In genomic region chr5:54988817-54989216, GRCh38 we compare ENCODE assay signal across 20 cellular contexts. TPM values are rescaled to one million over a fixed set of nuclear protein-coding genes. Genes with fewer than 3 reads are reported as not detected.
DNase-seq lines count a peak whose midpoint lies in the region; ATAC-seq and TF ChIP-seq lines count a peak whose summit lies in the region.
"Had no signal": no experiment of that assay in that cellular context is flagged by ENCODE, and none has a peak within 500 bp of the region (broad histone marks: within the 10 kb centered on the region; RNA-seq: fewer than 3 reads in every experiment).

No MANE protein-coding gene starts in this region.

- no peaks in the 10 kb centered on the region for H3K27me3 ChIP-seq in CD4-positive, alpha-beta memory T cell (ENCODE audit: insufficient read depth, low read length)
- H3K27me3 ChIP-seq: SJCRH30 had no signal

- H3K27ac ChIP-seq in CD4-positive, alpha-beta memory T cell (ENCODE audit: low read depth, low read length) = no peak overlapping the region
- H3K27ac ChIP-seq in KOPT-K1 (ENCODE audit: low read depth, low read length, poor library complexity, severe bottlenecking) = peak overlapping the region; percentile 27
- H3K27ac ChIP-seq: 22Rv1, PC-9, SJCRH30 had no signal

- H3K27ac Mint-ChIP-seq in activated CD4-positive, alpha-beta T cell treated with anti-CD3 and anti-CD28 coated beads, Interleukin-2, amount 10 ng/mL, durations not matched to agents 24 days and 14 days = no peak overlapping the region
- peak overlapping the region; percentile 23 to 77 (median 49) for H3K27ac Mint-ChIP-seq in CD4-positive, alpha-beta memory T cell
- H3K27ac Mint-ChIP-seq in effector memory CD8-positive, alpha-beta T cell = peak overlapping the region; percentile 72 to 87

- CTCF ChIA-PET in CD4-positive, alpha-beta memory T cell (lab: Charles Lee; ENCODE audit: partially characterized antibody) = interaction anchor here (0.7 to 1.9 kb wide), 5 partner anchors 33 to 158 kb away, joined by 3 to 8 read pairs (median 3); no protein-coding TSS in a partner anchor

- H3K4me1 Mint-ChIP-seq in activated CD4-positive, alpha-beta T cell treated with anti-CD3 and anti-CD28 coated beads, Interleukin-2, amount 10 ng/mL, durations not matched to agents 24 days and 14 days = peaks cover 50% of the 10 kb centered on the region
- H3K4me1 Mint-ChIP-seq in CD4-positive, alpha-beta memory T cell = peaks cover 35 to 79% (median 52%) of the 10 kb centered on the region in 4 donors
- peaks cover 53 to 59% of the 10 kb centered on the region in 2 donors for H3K4me1 Mint-ChIP-seq in effector memory CD8-positive, alpha-beta T cell (ENCODE audit: low read depth in 2 of 2)

- no peaks in the 10 kb centered on the region for H3K36me3 ChIP-seq in CD4-positive, alpha-beta memory T cell (ENCODE audit: insufficient read depth, low read length)
- H3K36me3 ChIP-seq in KOPT-K1 (ENCODE audit: insufficient read depth, low read length) = no peaks in the 10 kb centered on the region
- no peaks in the 10 kb centered on the region for H3K36me3 ChIP-seq in mucosa of descending colon (ENCODE audit: low read depth)
- H3K36me3 ChIP-seq: BE2C, SJCRH30 had no signal

- DNase-seq in activated CD4-positive, alpha-beta T cell treated with anti-CD3 and anti-CD28 coated beads, Interleukin-2, amount 10 ng/mL, durations not matched to agents 24 days and 14 days = no peak
- no peak for DNase-seq in activated CD4-positive, alpha-beta T cell treated with anti-CD3 and anti-CD28 coated beads, Interleukin-2, amount 50 U/mL, for 4 hours
- DNase-seq in CD4-positive, alpha-beta memory T cell = peak in 4 of 5 donors; percentile 22 to 38 (median 24)
- DNase-seq in effector memory CD8-positive, alpha-beta T cell = no peak
- DNase-seq in mucosa of descending colon = no peak
- no peak for DNase-seq in KBM-7
- DNase-seq: BE2C, DMS153, EL, NCI-H1417, NCI-H2029, NCI-H446 treated with DMSO at 0.1 percent for 48 hours, NCI-H748 treated with DMSO at 0.1 percent for 48 hours, PC-9, SJCRH30 had no signal

- intact Hi-C loops in activated CD4-positive, alpha-beta T cell treated with anti-CD3 and anti-CD28 coated beads, Interleukin-2, amount 10 ng/mL, durations not matched to agents 24 days and 14 days (cut with micrococcal nuclease) = loop anchor here (5.0 to 10.0 kb wide), 2 partner anchors 46 to 123 kb away; no protein-coding TSS in a partner anchor
- intact Hi-C loops in CD4-positive, alpha-beta memory T cell (cut with micrococcal nuclease) = loop anchor here (5.0 kb wide), 1 partner anchor 38 kb away; no protein-coding TSS in a partner anchor
- intact Hi-C loops in mucosa of descending colon (cut with DNase I, micrococcal nuclease) = no loop called here

- no peak for TF ChIP-seq CTCF in mucosa of descending colon (IDR thresholded peaks at IDR 0.05)

- peaks cover 3% of the 10 kb centered on the region for H3K36me3 Mint-ChIP-seq in activated CD4-positive, alpha-beta T cell treated with anti-CD3 and anti-CD28 coated beads, Interleukin-2, amount 10 ng/mL, durations not matched to agents 24 days and 14 days (ENCODE audit: low read depth)
- H3K36me3 Mint-ChIP-seq in CD4-positive, alpha-beta memory T cell = no peaks in the 10 kb centered on the region
- no peaks in the 10 kb centered on the region for H3K36me3 Mint-ChIP-seq in effector memory CD8-positive, alpha-beta T cell (ENCODE audit: insufficient read depth)

- in situ Hi-C loops in KBM-7 (cut with MboI; ENCODE audit: low pct_unique_long_range_greater_than_20kb, low sequenced_read_pairs) = no loop called here

- peak overlapping the region; percentile 16 for H3K4me3 Mint-ChIP-seq in activated CD4-positive, alpha-beta T cell treated with anti-CD3 and anti-CD28 coated beads, Interleukin-2, amount 10 ng/mL, durations not matched to agents 24 days and 14 days
- H3K4me3 Mint-ChIP-seq in CD4-positive, alpha-beta memory T cell = peak overlapping the region in 7 of 8 donors; percentile 10 to 79 (median 61)
- H3K4me3 Mint-ChIP-seq in effector memory CD8-positive, alpha-beta T cell = peak overlapping the region; percentile 47 to 58

- POLR2A ChIA-PET in CD4-positive, alpha-beta memory T cell (lab: Charles Lee; ENCODE audit: partially characterized antibody) = interaction anchor here (0.6 to 3.3 kb wide), 10 partner anchors 10 to 175 kb away, joined by 3 to 11 read pairs (median 4); no protein-coding TSS in a partner anchor

- peaks cover 43% of the 10 kb centered on the region for H3K4me1 ChIP-seq in CD4-positive, alpha-beta memory T cell (ENCODE audit: insufficient read depth, low read length)
- H3K4me1 ChIP-seq in mucosa of descending colon (ENCODE audit: low read depth) = no peaks in the 10 kb centered on the region
- H3K4me1 ChIP-seq: BE2C, SJCRH30 had no signal

- ATAC-seq in effector memory CD8-positive, alpha-beta T cell (replicated peaks) = peak; percentile 72
- no peak for ATAC-seq in mucosa of descending colon
- no peak for ATAC-seq in GM18505 (IDR thresholded peaks at IDR 0.05; ENCODE audit: unreplicated experiment)

- no peak for TF ChIP-seq POLR2A in GM18505 (IDR thresholded peaks at IDR 0.05; ENCODE audit: borderline replicate concordance, extremely low read depth, insufficient read depth, insufficient read length)

- H3K27me3 Mint-ChIP-seq in activated CD4-positive, alpha-beta T cell treated with anti-CD3 and anti-CD28 coated beads, Interleukin-2, amount 10 ng/mL, durations not matched to agents 24 days and 14 days = peaks cover 25% of the 10 kb centered on the region
- H3K27me3 Mint-ChIP-seq in CD4-positive, alpha-beta memory T cell = no peaks in the 10 kb centered on the region
- no peaks in the 10 kb centered on the region for H3K27me3 Mint-ChIP-seq in effector memory CD8-positive, alpha-beta T cell

- H3K9me3 Mint-ChIP-seq in activated CD4-positive, alpha-beta T cell treated with anti-CD3 and anti-CD28 coated beads, Interleukin-2, amount 10 ng/mL, durations not matched to agents 24 days and 14 days = peaks cover 14% of the 10 kb centered on the region
- no peaks in the 10 kb centered on the region for H3K9me3 Mint-ChIP-seq in CD4-positive, alpha-beta memory T cell
- H3K9me3 Mint-ChIP-seq in effector memory CD8-positive, alpha-beta T cell = no peaks in the 10 kb centered on the region

- no peaks in the 10 kb centered on the region for H3K9me3 ChIP-seq in CD4-positive, alpha-beta memory T cell (ENCODE audit: control insufficient read depth in 1 of 2, low read length in 2 of 2)
- H3K9me3 ChIP-seq in KOPT-K1 (ENCODE audit: insufficient read depth, low read length, poor library complexity, severe bottlenecking) (no peaks in the 10 kb centered on the region), mucosa of descending colon (no peaks in the 10 kb centered on the region)
- H3K9me3 ChIP-seq: BE2C, SJCRH30 had no signal

- peak overlapping the region in 1 of 2 donors; percentile 13 for H3K4me3 ChIP-seq in CD4-positive, alpha-beta memory T cell (ENCODE audit: low read length in 2 of 2)
- H3K4me3 ChIP-seq in mucosa of descending colon = no peak overlapping the region
- H3K4me3 ChIP-seq: PC-9, SJCRH30 had no signal

RNA-seq across cellular contexts. Expression of gene ESM1, which starts 3.4 kb away (rescaled TPM):
- not detected in 2 replicates for total RNA-seq in activated CD4-positive, alpha-beta T cell treated with anti-CD3 and anti-CD28 coated beads, Interleukin-2, amount 10 ng/mL, durations not matched to agents 24 days and 14 days
- total RNA-seq in CD4-positive, alpha-beta memory T cell = 1 to 10 TPM in 1 of 2 experiments, under 1 TPM in 1; 0.99 to 1.5 TPM
- 1 to 10 TPM; 1.1 TPM for polyA plus RNA-seq in CD4-positive, alpha-beta memory T cell
- not detected for total RNA-seq in mucosa of descending colon
- total RNA-seq: H4, HT-29, SJCRH30 had no signal

RNA-seq across cellular contexts. Expression of gene GZMK, which starts 35.2 kb away (rescaled TPM):
- total RNA-seq in activated CD4-positive, alpha-beta T cell treated with anti-CD3 and anti-CD28 coated beads, Interleukin-2, amount 10 ng/mL, durations not matched to agents 24 days and 14 days = 0.70 and 0.78 TPM in 2 replicates
- 10 to 100 TPM; 30.0 to 31.3 TPM for total RNA-seq in CD4-positive, alpha-beta memory T cell
- polyA plus RNA-seq in CD4-positive, alpha-beta memory T cell = 100 to 1,000 TPM in 1 of 2 donors, 10 to 100 TPM in 1; 92.8 to 116 TPM
- 1 to 10 TPM in 1 of 3 donors, under 1 TPM in 2; 0.43 to 1.2 (median 0.73) TPM for total RNA-seq in mucosa of descending colon
- total RNA-seq: H4, HT-29, PC-9, SJCRH30 had no signal

Comparison
In these comparisons a context has a peak if more than half of its experiments do, and no peak if none do; other contexts are left out.
1. DNase-seq: peak in CD4-positive, alpha-beta memory T cell (4 of 5); none in activated CD4-positive, alpha-beta T cell treated with anti-CD3 and anti-CD28 coated beads, Interleukin-2, amount 10 ng/mL, durations not matched to agents 24 days and 14 days (single experiment), activated CD4-positive, alpha-beta T cell treated with anti-CD3 and anti-CD28 coated beads, Interleukin-2, amount 50 U/mL, for 4 hours (0 of 2), effector memory CD8-positive, alpha-beta T cell (0 of 3), mucosa of descending colon (0 of 3) and KBM-7 (single experiment).
2. RNA of gene GZMK, which starts 35.2 kb away (total RNA-seq): 30.0 to 31.3 TPM in CD4-positive, alpha-beta memory T cell; 0.43 to 1.2 TPM in mucosa of descending colon and 0.70 to 0.78 TPM in activated CD4-positive, alpha-beta T cell treated with anti-CD3 and anti-CD28 coated beads, Interleukin-2, amount 10 ng/mL, durations not matched to agents 24 days and 14 days; every median in the first group is over 10 times any median in the second.
3. intact Hi-C loops: an anchor here in activated CD4-positive, alpha-beta T cell treated with anti-CD3 and anti-CD28 coated beads, Interleukin-2, amount 10 ng/mL, durations not matched to agents 24 days and 14 days (5.0 to 10.0 kb wide) and CD4-positive, alpha-beta memory T cell (5.0 kb wide); none called in mucosa of descending colon.
4. Peak in every context shown above with its lines, with median percentiles within 50 percentile points of each other: H3K4me3 Mint-ChIP-seq.